ENCODE assay signal across 1 cellular context in the genomic region with DNA sequence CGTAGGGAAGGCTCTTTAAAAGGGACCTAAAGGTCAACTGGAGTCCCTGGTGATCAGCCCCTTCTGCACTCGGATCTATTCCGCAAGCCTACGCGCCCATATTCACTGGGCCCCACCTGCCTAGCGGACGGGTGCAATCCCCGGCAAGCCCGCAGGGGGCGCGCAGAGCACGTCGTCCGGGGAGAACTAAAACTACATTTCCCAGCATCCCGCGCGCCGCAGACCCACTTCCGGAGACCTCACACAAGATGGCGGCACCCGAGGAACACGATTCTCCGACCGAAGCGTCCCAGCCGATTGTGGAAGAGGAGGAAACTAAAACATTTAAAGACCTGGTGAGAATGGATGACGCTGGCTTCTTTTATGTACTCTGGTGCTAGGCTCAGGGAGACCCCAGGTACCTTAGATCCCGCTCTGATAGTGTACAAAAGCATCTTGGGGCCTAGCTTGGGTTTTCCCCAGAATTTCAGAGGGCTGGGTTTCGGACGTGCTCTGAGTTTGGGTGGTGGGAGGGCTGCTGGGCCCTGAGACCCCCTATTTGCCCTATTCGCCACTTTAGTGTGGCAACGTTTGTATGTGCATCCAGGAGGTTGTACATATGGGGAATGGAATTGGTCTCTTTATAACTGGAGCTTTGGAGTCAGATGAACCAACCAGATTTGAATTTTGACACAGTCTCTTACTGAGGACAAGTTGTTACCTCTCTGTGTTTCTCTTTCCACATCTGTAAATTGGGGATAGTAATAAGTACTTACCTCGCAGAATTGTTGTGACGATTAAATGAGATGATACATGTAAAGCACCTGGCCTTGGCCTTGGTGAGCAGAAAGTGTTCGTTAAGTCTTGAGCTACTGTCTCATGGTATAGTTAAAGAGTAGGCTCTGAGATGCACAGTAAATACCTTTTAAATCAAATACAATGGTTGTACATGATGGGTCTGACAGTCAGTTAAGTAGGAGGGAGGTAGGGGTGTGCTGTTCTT.
A peak's percentile ranks its signal among the peaks of the same experiment; 100 is the strongest.
TF ChIP-seq lines count a peak whose summit lies in the region.

Gene DDX47 (plus strand): TSS at position 227 of the 982 bp plus-strand sequence. CDS start 22 bp downstream, at position 249.

TF ChIP-seq in HepG2, 621 proteins besides CTCF, POLR2A, EP300 and RAD21 (continued from another document and continues in another):
- TF ChIP-seq, protein P1, sequence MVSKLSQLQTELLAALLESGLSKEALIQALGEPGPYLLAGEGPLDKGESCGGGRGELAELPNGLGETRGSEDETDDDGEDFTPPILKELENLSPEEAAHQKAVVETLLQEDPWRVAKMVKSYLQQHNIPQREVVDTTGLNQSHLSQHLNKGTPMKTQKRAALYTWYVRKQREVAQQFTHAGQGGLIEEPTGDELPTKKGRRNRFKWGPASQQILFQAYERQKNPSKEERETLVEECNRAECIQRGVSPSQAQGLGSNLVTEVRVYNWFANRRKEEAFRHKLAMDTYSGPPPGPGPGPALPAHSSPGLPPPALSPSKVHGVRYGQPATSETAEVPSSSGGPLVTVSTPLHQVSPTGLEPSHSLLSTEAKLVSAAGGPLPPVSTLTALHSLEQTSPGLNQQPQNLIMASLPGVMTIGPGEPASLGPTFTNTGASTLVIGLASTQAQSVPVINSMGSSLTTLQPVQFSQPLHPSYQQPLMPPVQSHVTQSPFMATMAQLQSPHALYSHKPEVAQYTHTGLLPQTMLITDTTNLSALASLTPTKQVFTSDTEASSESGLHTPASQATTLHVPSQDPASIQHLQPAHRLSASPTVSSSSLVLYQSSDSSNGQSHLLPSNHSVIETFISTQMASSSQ (IDR thresholded peaks at IDR 0.05; ENCODE audit: low read depth) = peak; percentile 35; the same call in 1 of the 2 replicates
- TF ChIP-seq, protein P1 (CRISPR knock-in tag; IDR thresholded peaks at IDR 0.05; ENCODE audit: borderline replicate concordance) = no peak
- TF ChIP-seq, protein P2, sequence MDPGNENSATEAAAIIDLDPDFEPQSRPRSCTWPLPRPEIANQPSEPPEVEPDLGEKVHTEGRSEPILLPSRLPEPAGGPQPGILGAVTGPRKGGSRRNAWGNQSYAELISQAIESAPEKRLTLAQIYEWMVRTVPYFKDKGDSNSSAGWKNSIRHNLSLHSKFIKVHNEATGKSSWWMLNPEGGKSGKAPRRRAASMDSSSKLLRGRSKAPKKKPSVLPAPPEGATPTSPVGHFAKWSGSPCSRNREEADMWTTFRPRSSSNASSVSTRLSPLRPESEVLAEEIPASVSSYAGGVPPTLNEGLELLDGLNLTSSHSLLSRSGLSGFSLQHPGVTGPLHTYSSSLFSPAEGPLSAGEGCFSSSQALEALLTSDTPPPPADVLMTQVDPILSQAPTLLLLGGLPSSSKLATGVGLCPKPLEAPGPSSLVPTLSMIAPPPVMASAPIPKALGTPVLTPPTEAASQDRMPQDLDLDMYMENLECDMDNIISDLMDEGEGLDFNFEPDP (CRISPR knock-in tag; conservative IDR thresholded peaks at IDR 0.05) = no peak
- TF ChIP-seq ZNF678 (CRISPR knock-in tag; IDR thresholded peaks at IDR 0.05) = no peak; the same call in 1 of the 2 replicates
- TF ChIP-seq ZBTB49 (CRISPR knock-in tag; IDR thresholded peaks at IDR 0.05; ENCODE audit: borderline replicate concordance) = no peak
- TF ChIP-seq CEBPG (CRISPR knock-in tag; IDR thresholded peaks at IDR 0.05) = peak; percentile 49; the same call in 1 of the 2 replicates
- TF ChIP-seq, protein P3, sequence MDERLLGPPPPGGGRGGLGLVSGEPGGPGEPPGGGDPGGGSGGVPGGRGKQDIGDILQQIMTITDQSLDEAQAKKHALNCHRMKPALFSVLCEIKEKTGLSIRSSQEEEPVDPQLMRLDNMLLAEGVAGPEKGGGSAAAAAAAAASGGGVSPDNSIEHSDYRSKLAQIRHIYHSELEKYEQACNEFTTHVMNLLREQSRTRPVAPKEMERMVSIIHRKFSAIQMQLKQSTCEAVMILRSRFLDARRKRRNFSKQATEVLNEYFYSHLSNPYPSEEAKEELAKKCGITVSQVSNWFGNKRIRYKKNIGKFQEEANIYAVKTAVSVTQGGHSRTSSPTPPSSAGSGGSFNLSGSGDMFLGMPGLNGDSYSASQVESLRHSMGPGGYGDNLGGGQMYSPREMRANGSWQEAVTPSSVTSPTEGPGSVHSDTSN (CRISPR knock-in tag; IDR thresholded peaks at IDR 0.05) = no peak
- TF ChIP-seq, protein P4, sequence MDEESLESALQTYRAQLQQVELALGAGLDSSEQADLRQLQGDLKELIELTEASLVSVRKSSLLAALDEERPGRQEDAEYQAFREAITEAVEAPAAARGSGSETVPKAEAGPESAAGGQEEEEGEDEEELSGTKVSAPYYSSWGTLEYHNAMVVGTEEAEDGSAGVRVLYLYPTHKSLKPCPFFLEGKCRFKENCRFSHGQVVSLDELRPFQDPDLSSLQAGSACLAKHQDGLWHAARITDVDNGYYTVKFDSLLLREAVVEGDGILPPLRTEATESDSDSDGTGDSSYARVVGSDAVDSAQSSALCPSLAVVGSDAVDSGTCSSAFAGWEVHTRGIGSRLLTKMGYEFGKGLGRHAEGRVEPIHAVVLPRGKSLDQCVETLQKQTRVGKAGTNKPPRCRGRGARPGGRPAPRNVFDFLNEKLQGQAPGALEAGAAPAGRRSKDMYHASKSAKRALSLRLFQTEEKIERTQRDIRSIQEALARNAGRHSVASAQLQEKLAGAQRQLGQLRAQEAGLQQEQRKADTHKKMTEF (CRISPR knock-in tag; IDR thresholded peaks at IDR 0.05) = peak; percentile 78
- no peak for TF ChIP-seq ZBTB2 (CRISPR knock-in tag; IDR thresholded peaks at IDR 0.05; ENCODE audit: low read depth)
- peak; percentile 42; the same call in 1 of the 2 replicates for TF ChIP-seq HDAC2 (CRISPR knock-in tag; IDR thresholded peaks at IDR 0.05)
- TF ChIP-seq TBL1XR1 (IDR thresholded peaks at IDR 0.05; ENCODE audit: borderline replicate concordance, low read length, partially characterized antibody) = no peak
- TF ChIP-seq ARNT (IDR thresholded peaks at IDR 0.05) = no peak
- no peak for TF ChIP-seq ZNF24 (IDR thresholded peaks at IDR 0.05)
- TF ChIP-seq ZNF644 (CRISPR knock-in tag; IDR thresholded peaks at IDR 0.05; ENCODE audit: low read depth) = no peak
- TF ChIP-seq ZNF235 (CRISPR knock-in tag; IDR thresholded peaks at IDR 0.05; ENCODE audit: borderline replicate concordance) = no peak
- TF ChIP-seq SP5 (CRISPR knock-in tag; IDR thresholded peaks at IDR 0.05; ENCODE audit: borderline replicate concordance, low read depth) = no peak
- TF ChIP-seq ZBTB39 (CRISPR knock-in tag; IDR thresholded peaks at IDR 0.05) = no peak
- no peak for TF ChIP-seq TCF12 (IDR thresholded peaks at IDR 0.05)
- no peak for TF ChIP-seq TCF12 (CRISPR knock-in tag; IDR thresholded peaks at IDR 0.05)
- TF ChIP-seq, protein P5, sequence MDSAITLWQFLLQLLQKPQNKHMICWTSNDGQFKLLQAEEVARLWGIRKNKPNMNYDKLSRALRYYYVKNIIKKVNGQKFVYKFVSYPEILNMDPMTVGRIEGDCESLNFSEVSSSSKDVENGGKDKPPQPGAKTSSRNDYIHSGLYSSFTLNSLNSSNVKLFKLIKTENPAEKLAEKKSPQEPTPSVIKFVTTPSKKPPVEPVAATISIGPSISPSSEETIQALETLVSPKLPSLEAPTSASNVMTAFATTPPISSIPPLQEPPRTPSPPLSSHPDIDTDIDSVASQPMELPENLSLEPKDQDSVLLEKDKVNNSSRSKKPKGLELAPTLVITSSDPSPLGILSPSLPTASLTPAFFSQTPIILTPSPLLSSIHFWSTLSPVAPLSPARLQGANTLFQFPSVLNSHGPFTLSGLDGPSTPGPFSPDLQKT (CRISPR knock-in tag; IDR thresholded peaks at IDR 0.05; ENCODE audit: borderline replicate concordance) = peak; percentile 52; the same call in 1 of the 2 replicates
- TF ChIP-seq, protein P6, sequence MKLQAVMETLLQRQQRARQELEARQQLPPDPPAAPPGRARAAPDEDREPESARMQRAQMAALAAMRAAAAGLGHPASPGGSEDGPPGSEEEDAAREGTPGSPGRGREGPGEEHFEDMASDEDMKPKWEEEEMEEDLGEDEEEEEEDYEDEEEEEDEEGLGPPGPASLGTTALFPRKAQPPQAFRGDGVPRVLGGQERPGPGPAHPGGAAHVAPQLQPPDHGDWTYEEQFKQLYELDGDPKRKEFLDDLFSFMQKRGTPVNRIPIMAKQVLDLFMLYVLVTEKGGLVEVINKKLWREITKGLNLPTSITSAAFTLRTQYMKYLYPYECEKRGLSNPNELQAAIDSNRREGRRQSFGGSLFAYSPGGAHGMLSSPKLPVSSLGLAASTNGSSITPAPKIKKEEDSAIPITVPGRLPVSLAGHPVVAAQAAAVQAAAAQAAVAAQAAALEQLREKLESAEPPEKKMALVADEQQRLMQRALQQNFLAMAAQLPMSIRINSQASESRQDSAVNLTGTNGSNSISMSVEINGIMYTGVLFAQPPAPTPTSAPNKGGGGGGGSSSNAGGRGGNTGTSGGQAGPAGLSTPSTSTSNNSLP (IDR thresholded peaks at IDR 0.05; ENCODE audit: low read depth, low read length) = peak; percentile 51; the same call in 1 of the 2 replicates
- TF ChIP-seq ZNF790 (CRISPR knock-in tag; IDR thresholded peaks at IDR 0.05; ENCODE audit: borderline replicate concordance) = no peak
- no peak for TF ChIP-seq ZBTB8A (CRISPR knock-in tag; IDR thresholded peaks at IDR 0.05; ENCODE audit: borderline replicate concordance, low read depth)
- TF ChIP-seq ZFP1 (CRISPR knock-in tag; IDR thresholded peaks at IDR 0.05) = no peak
- no peak for TF ChIP-seq ATM (IDR thresholded peaks at IDR 0.05; ENCODE audit: borderline replicate concordance)
- TF ChIP-seq HMG20B (CRISPR knock-in tag; conservative IDR thresholded peaks at IDR 0.05) = no peak
- TF ChIP-seq ZNF354B (CRISPR knock-in tag; IDR thresholded peaks at IDR 0.05) = no peak
- TF ChIP-seq, protein P7, sequence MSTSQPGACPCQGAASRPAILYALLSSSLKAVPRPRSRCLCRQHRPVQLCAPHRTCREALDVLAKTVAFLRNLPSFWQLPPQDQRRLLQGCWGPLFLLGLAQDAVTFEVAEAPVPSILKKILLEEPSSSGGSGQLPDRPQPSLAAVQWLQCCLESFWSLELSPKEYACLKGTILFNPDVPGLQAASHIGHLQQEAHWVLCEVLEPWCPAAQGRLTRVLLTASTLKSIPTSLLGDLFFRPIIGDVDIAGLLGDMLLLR (CRISPR knock-in tag; IDR thresholded peaks at IDR 0.05) = peak; percentile 82; the same call in 1 of the 2 replicates
- no peak for TF ChIP-seq SRSF4 (IDR thresholded peaks at IDR 0.05; ENCODE audit: low read depth, low read length, poor library complexity, severe bottlenecking)
- TF ChIP-seq CEBPB (IDR thresholded peaks at IDR 0.05; ENCODE audit: borderline replicate concordance, low read depth, low read length) = peak; percentile 29; the same call in 1 of the 2 replicates
- TF ChIP-seq ZNF883 (CRISPR knock-in tag; IDR thresholded peaks at IDR 0.05; ENCODE audit: not compliant biosample characterization) = peak; percentile 82
- TF ChIP-seq ZNF441 (CRISPR knock-in tag; IDR thresholded peaks at IDR 0.05; ENCODE audit: borderline replicate concordance) = peak; percentile 54; the same call in 1 of the 2 replicates
